In the genomic region with DNA sequence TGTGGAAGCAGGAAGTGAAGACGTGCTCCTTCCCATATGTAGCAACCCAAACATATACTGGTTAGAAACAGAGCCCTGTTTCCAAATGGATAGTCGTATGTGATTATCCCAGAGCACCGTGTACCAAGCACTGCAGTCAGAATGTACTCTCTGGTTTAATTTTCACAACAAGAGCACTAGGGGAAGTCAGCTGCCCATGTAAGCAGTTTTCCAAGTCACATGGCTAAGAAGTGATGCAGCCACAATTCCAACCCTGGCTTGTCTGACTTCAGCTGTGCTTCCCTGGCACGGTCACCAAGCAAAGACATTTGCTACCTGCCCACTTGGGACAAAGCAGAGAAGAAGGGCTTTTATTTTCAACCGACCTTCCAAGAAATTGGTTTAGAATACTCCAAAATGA, we compare ENCODE assay signal across 21 cellular contexts. TPM values are rescaled to one million over a fixed set of nuclear protein-coding genes. Genes with fewer than 3 reads are reported as not detected.
DNase-seq lines count a peak whose midpoint lies in the region; ATAC-seq and TF ChIP-seq lines count a peak whose summit lies in the region.
"Had no signal": no experiment of that assay in that cellular context is flagged by ENCODE, and none has a peak within 500 bp of the region (broad histone marks: within the 10 kb centered on the region; RNA-seq: fewer than 3 reads in every experiment).

No MANE protein-coding gene starts in this region.

- intact Hi-C loops in natural killer cell (cut with micrococcal nuclease): no loop called here

- TF ChIP-seq CTCF in fibroblast of lung (conservative IDR thresholded peaks at IDR 0.05 in 1 of 2, IDR thresholded peaks at IDR 0.05 in 1 of 2; ENCODE audit: low read depth in 1 of 2, low read length in 2 of 2) (no peak), osteoblast (IDR thresholded peaks at IDR 0.05; ENCODE audit: extremely low read depth, low read depth, low read length) (no peak), natural killer cell (IDR thresholded peaks at IDR 0.05) (no peak)

- no peaks in the 10 kb centered on the region for H3K36me3 Mint-ChIP-seq in natural killer cell

- H4K20me1 ChIP-seq in fibroblast of lung (ENCODE audit: control insufficient read depth, extremely low read depth, insufficient read depth, low read length) (no peaks in the 10 kb centered on the region), osteoblast (ENCODE audit: insufficient read depth, low read length) (no peaks in the 10 kb centered on the region)

- no peak overlapping the region for H3K4me3 Mint-ChIP-seq in natural killer cell
- H3K4me3 Mint-ChIP-seq: activated naive CD8-positive, alpha-beta T cell; activated T-helper 1 cell treated with anti-CD3 and anti-CD28 coated beads, Interleukin-12 subunit alpha, Interleukin-12 subunit beta, Interleukin-2, Interleukin-4 antibody, amounts not matched to agents 30 ng/mL and 10 ng/mL and 1 ng/mL, durations not matched to agents 14 hours and 24 hours and 36 hours; stimulated activated naive CD8-positive, alpha-beta T cell treated with anti-CD3 and anti-CD28 coated beads, Interleukin-15, Interleukin-2, amounts not matched to agents 100 ng/mL and 50 ng/mL, for 24 hours had no signal

- H3K4me1 ChIP-seq in SJCRH30 (no peaks in the 10 kb centered on the region; the same call in 1 of the 2 replicates), fibroblast of lung (ENCODE audit: control insufficient read depth, extremely low read depth, insufficient read depth, low read length) (peaks cover 3% of the 10 kb centered on the region), osteoblast (ENCODE audit: insufficient read depth, low read length) (peaks cover 7% of the 10 kb centered on the region)
- H3K4me1 ChIP-seq: BE2C, Caco-2, upper lobe of left lung had no signal

- H3K9me3 ChIP-seq in SJCRH30 (replicated peaks) (no peaks in the 10 kb centered on the region), fibroblast of lung (ENCODE audit: control insufficient read depth, insufficient read depth, low read depth, low read length) (no peaks in the 10 kb centered on the region), osteoblast (ENCODE audit: low read depth, low read length) (no peaks in the 10 kb centered on the region)
- H3K9me3 ChIP-seq: BE2C, MG63, upper lobe of left lung had no signal

- no peaks in the 10 kb centered on the region for H3K36me3 ChIP-seq in SJCRH30
- no peaks in the 10 kb centered on the region for H3K36me3 ChIP-seq in fibroblast of lung (ENCODE audit: control insufficient read depth, insufficient read depth, low read length)
- H3K36me3 ChIP-seq in osteoblast (ENCODE audit: insufficient read depth, low read length): no peaks in the 10 kb centered on the region
- H3K36me3 ChIP-seq: BE2C, brain microvascular endothelial cell, MG63, upper lobe of left lung had no signal

- peak overlapping the region; percentile 1 for H2AFZ ChIP-seq in fibroblast of lung (ENCODE audit: low read length)
- peak overlapping the region; percentile 60 for H2AFZ ChIP-seq in osteoblast (ENCODE audit: low read length)

- peaks cover 0 to 10% of the 10 kb centered on the region in 2 donors for H3K27me3 Mint-ChIP-seq in natural killer cell (ENCODE audit: low read depth in 2 of 2)
- H3K27me3 Mint-ChIP-seq: activated naive CD8-positive, alpha-beta T cell; stimulated activated naive CD8-positive, alpha-beta T cell treated with anti-CD3 and anti-CD28 coated beads, Interleukin-15, Interleukin-2, amounts not matched to agents 100 ng/mL and 50 ng/mL, for 24 hours had no signal

- no peak overlapping the region for H3K9ac ChIP-seq in fibroblast of lung (ENCODE audit: insufficient read depth, low read length)

- H3K27ac ChIP-seq in SJCRH30 (no peak overlapping the region), fibroblast of lung (ENCODE audit: insufficient read depth, low read length) (no peak overlapping the region), osteoblast (ENCODE audit: low read depth, low read length) (peak overlapping the region; percentile 17)
- H3K27ac ChIP-seq: brain microvascular endothelial cell had no signal

- H3K4me1 Mint-ChIP-seq in natural killer cell: no peaks in the 10 kb centered on the region

- no peaks in the 10 kb centered on the region for H3K9me3 Mint-ChIP-seq in natural killer cell
- H3K9me3 Mint-ChIP-seq: activated T-helper 1 cell treated with anti-CD3 and anti-CD28 coated beads, Interleukin-12 subunit alpha, Interleukin-12 subunit beta, Interleukin-2, Interleukin-4 antibody, amounts not matched to agents 30 ng/mL and 10 ng/mL and 1 ng/mL, durations not matched to agents 14 hours and 24 hours and 36 hours; stimulated activated naive CD8-positive, alpha-beta T cell treated with anti-CD3 and anti-CD28 coated beads, Interleukin-15, Interleukin-2, amounts not matched to agents 100 ng/mL and 50 ng/mL, for 24 hours had no signal

- peak overlapping the region; percentile 28 for H3K4me3 ChIP-seq in SJCRH30
- no peak overlapping the region for H3K4me3 ChIP-seq in fibroblast of lung (replicated peaks in 1 of 4; ENCODE audit: control extremely low read depth in 1 of 4, insufficient read depth in 1 of 4, low read depth in 3 of 4, low read length in 4 of 4)
- no peak overlapping the region for H3K4me3 ChIP-seq in osteoblast (ENCODE audit: insufficient read depth, low read length)
- H3K4me3 ChIP-seq: MG63, upper lobe of left lung had no signal

- ATAC-seq in HG03095 (IDR thresholded peaks at IDR 0.05; ENCODE audit: unreplicated experiment) (no peak), natural killer cell (no peak)

- H3K79me2 ChIP-seq in fibroblast of lung (ENCODE audit: control insufficient read depth, insufficient read depth, low read length): no peaks in the 10 kb centered on the region
- H3K79me2 ChIP-seq in osteoblast (ENCODE audit: insufficient read depth, low read length): no peaks in the 10 kb centered on the region

- H3K27me3 ChIP-seq in SJCRH30 (no peaks in the 10 kb centered on the region), fibroblast of lung (ENCODE audit: control insufficient read depth, insufficient read depth, low read length) (no peaks in the 10 kb centered on the region), osteoblast (ENCODE audit: insufficient read depth, low read length) (no peaks in the 10 kb centered on the region)
- H3K27me3 ChIP-seq: BE2C, brain microvascular endothelial cell, MG63, upper lobe of left lung had no signal

- no peak overlapping the region for H3K4me2 ChIP-seq in fibroblast of lung (ENCODE audit: extremely low read depth, insufficient read depth, low read length)
- no peak overlapping the region for H3K4me2 ChIP-seq in osteoblast (ENCODE audit: insufficient read depth, low read length)

- peak; percentile 1 for DNase-seq in HCEC 1CT
- peak; percentile 10 to 46 for DNase-seq in SJCRH30
- no peak for DNase-seq in fibroblast of lung (ENCODE audit: low read depth in 2 of 2)
- DNase-seq in osteoblast (ENCODE audit: insufficient read length, low spot score, missing footprints): peak; percentile 19
- no peak for DNase-seq in cerebellar cortex (ENCODE audit: low spot score)
- DNase-seq in natural killer cell: no peak
- no peak for DNase-seq in stimulated activated CD4-positive, alpha-beta T cell treated with anti-CD3 and anti-CD28 coated beads, Interleukin-15, amount 100 ng/mL, for 24 hours
- DNase-seq: activated CD4-positive, alpha-beta T cell treated with anti-CD3 and anti-CD28 coated beads for 1 hour; BE2C; brain microvascular endothelial cell; Caco-2; dermis blood vessel endothelial cell; MG63; NCI-H1436 treated with DMSO at 0.1 percent for 48 hours; NCI-H774; T1000 had no signal

- no peak overlapping the region for H3K27ac Mint-ChIP-seq in natural killer cell
- H3K27ac Mint-ChIP-seq: activated naive CD8-positive, alpha-beta T cell; activated T-helper 1 cell treated with anti-CD3 and anti-CD28 coated beads, Interleukin-12 subunit alpha, Interleukin-12 subunit beta, Interleukin-2, Interleukin-4 antibody, amounts not matched to agents 30 ng/mL and 10 ng/mL and 1 ng/mL, durations not matched to agents 14 hours and 24 hours and 36 hours; stimulated activated naive CD8-positive, alpha-beta T cell treated with anti-CD3 and anti-CD28 coated beads, Interleukin-15, Interleukin-2, amounts not matched to agents 100 ng/mL and 50 ng/mL, for 24 hours had no signal

RNA-seq across cellular contexts. Expression of a gene that starts 28.2 kb away (rescaled TPM):
- total RNA-seq in SJCRH30 (2014; rRNA removed; shearing (Covaris generic)): 16.9 and 24.3 TPM in 2 replicates
- total RNA-seq in fibroblast of lung (5.9 and 6.4 TPM in 2 replicates), osteoblast (10.1 and 10.3 TPM in 2 replicates), natural killer cell (10 to 100 TPM; 18.7 to 24.4 (median 19.9) TPM)
- 4.6 and 5.8 TPM in 2 replicates for polyA plus RNA-seq in fibroblast of lung
- polyA plus RNA-seq in fibroblast of lung (2012): 2.2 and 3.4 TPM in 2 replicates
- 0.37 TPM in 1 of 2 replicates, not detected in the other for polyA minus RNA-seq in fibroblast of lung (ENCODE audit: low replicate concordance)

Comparison
In these comparisons a context has a peak if more than half of its experiments do, and no peak if none do; other contexts are left out.
1. DNase-seq: peak in HCEC 1CT (single experiment), SJCRH30 (2 of 2) and osteoblast (single experiment); none in fibroblast of lung (0 of 2), cerebellar cortex (single experiment), natural killer cell (single experiment) and stimulated activated CD4-positive, alpha-beta T cell treated with anti-CD3 and anti-CD28 coated beads, Interleukin-15, amount 100 ng/mL, for 24 hours (single experiment).